21 cellular contexts compared by ENCODE assay signal in the genomic region with DNA sequence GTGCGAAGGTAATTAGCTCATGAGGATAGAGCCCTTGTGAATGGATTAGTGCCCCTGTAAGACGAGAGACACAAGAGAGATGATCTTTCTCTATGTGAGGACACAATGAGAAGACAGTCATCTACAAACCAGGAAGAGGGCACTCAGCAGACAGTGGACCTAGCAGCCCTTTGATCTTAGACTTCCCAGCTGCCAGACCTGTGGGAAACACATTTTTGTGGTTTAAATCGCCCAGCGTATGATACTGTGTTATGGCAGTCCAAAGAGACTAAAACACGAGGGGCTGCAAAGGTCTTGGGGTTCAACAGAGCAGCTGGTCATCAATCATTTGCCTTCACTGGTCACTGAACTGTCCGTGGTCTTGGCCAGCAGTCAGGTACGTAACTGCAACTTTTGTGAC. TPM values are rescaled to one million over a fixed set of nuclear protein-coding genes. Genes with fewer than 3 reads are reported as not detected.
DNase-seq lines count a peak whose midpoint lies in the region; ATAC-seq, FAIRE-seq and TF ChIP-seq lines count a peak whose summit lies in the region.
"Had no signal": no experiment of that assay in that cellular context is flagged by ENCODE, and none has a peak within 500 bp of the region (broad histone marks: within the 10 kb centered on the region; RNA-seq: fewer than 3 reads in every experiment).

No MANE protein-coding gene starts in this region.

- no peak overlapping the region for H4K91ac ChIP-seq in neuronal stem cell (ENCODE audit: low read depth, low read length, poor library complexity)

- CTCF ChIA-PET in K562 (lab: Yijun Ruan, JAX; ENCODE audit: low intra/inter-chr PET ratio), result no interaction called here

- H3K4me1 ChIP-seq in SJCRH30 (peaks cover 4% of the 10 kb centered on the region; the same call in 1 of the 2 replicates), K562 (replicated peaks in 1 of 2; ENCODE audit: control insufficient read depth in 2 of 2, insufficient read depth in 2 of 2, low read length in 2 of 2) (no peaks in the 10 kb centered on the region; a peak in 1 of 5 replicates), neuronal stem cell (ENCODE audit: control insufficient read depth in 2 of 2, insufficient read depth in 1 of 2, low read depth in 1 of 2, low read length in 2 of 2) (no peaks in the 10 kb centered on the region)
- H3K4me1 ChIP-seq: A549 had no signal

- intact Hi-C loops in K562 (cut with micrococcal nuclease), result no loop called here

- H2AFZ ChIP-seq in K562 (ENCODE audit: low read depth, low read length) (no peak overlapping the region), neuronal stem cell (ENCODE audit: low read length) (no peak overlapping the region)
- H2AFZ ChIP-seq: GM23338 had no signal

- H2BK5ac ChIP-seq in neuronal stem cell (ENCODE audit: low read length), result no peak overlapping the region

- H4K20me1 ChIP-seq in K562 (replicated peaks; ENCODE audit: control insufficient read depth, insufficient read depth, low read length), result no peaks in the 10 kb centered on the region

- no peak overlapping the region for H3K4ac ChIP-seq in neuronal stem cell (ENCODE audit: low read length)

- DNase-seq in NCI-H82 (lab: John Stamatoyannopoulos, UW) (peak; percentile 19), NCI-H82 treated with DMSO at 0.1 percent for 48 hours (lab: John Stamatoyannopoulos, UW; ENCODE audit: unreplicated experiment) (no peak), SJCRH30 (peak; percentile 35 to 57), K562 (ENCODE audit: extremely low read depth in 1 of 4, low spot score in 3 of 4) (no peak), neuronal stem cell (ENCODE audit: low spot score) (no peak), hypothalamus (lab: John Stamatoyannopoulos, UW) (no peak), GM13977 (ENCODE audit: low spot score) (no peak)
- DNase-seq: 8988T; C1 segment of cervical spinal cord; Calu3; CD4-positive, alpha-beta memory T cell; COR-L47; DMS79; EL; GDM1; H9 had no signal

- FAIRE-seq in K562 (lab: Jason Lieb, UNC), result no peak
- FAIRE-seq: A549, GM12878, GM18507 had no signal

- no peak overlapping the region for H3K14ac ChIP-seq in neuronal stem cell (ENCODE audit: low read length)

- no peak overlapping the region; the same call in 1 of the 2 replicates for H3K4me3 ChIP-seq in SJCRH30
- no peak overlapping the region for H3K4me3 ChIP-seq in K562
- H3K4me3 ChIP-seq in neuronal stem cell (ENCODE audit: low read length in 2 of 2), result peak overlapping the region in 1 of 2 donors; percentile 11
- H3K4me3 ChIP-seq: A549, GM12878, GM23338 had no signal

- H3K79me1 ChIP-seq in neuronal stem cell (ENCODE audit: low read depth, low read length), result no peaks in the 10 kb centered on the region

- no peak overlapping the region for H3K9ac ChIP-seq in K562 (ENCODE audit: insufficient read depth in 1 of 2, low read depth in 2 of 2, low read length in 2 of 2)
- no peak overlapping the region for H3K9ac ChIP-seq in neuronal stem cell (ENCODE audit: low read depth, low read length, poor library complexity)

- no TSS peak for BruUV-seq in K562 (replicated peaks; lab: Mats Ljungman, UMichigan)

- H3K9me3 ChIP-seq in SJCRH30 (replicated peaks) (0 out of 2 replicates have a peak, but pooled peaks cover 5% of the 10 kb centered on the region), K562 (replicated peaks; ENCODE audit: control insufficient read depth, insufficient read depth, low read depth, low read length) (peaks cover 4% of the 10 kb centered on the region; the same call in 1 of the 2 replicates), neuronal stem cell (replicated peaks in 1 of 2; ENCODE audit: control insufficient read depth in 2 of 2, insufficient read depth in 1 of 2, low read depth in 1 of 2, low read length in 2 of 2) (peaks cover 2 to 3% of the 10 kb centered on the region in 2 donors)
- H3K9me3 ChIP-seq: A549 had no signal

- no peak overlapping the region for H2BK12ac ChIP-seq in neuronal stem cell (ENCODE audit: low read length)

- H2BK15ac ChIP-seq in neuronal stem cell (ENCODE audit: low read length), result no peak overlapping the region

- H3K27ac ChIP-seq in SJCRH30, result no peak overlapping the region
- H3K27ac ChIP-seq in K562 (ENCODE audit: extremely low read depth, low read depth, low read length), result no peak overlapping the region
- H3K27ac ChIP-seq in neuronal stem cell (replicated peaks; ENCODE audit: low read length), result no peak overlapping the region
- H3K27ac ChIP-seq: A549 had no signal

- in situ Hi-C loops in K562 (cut with MboI), result no loop called here
- in situ Hi-C loops in GM13977 (cut with MboI; ENCODE audit: low pct_unique_long_range_greater_than_20kb, low sequenced_read_pairs, unreplicated experiment), result no loop called here

- TF ChIP-seq EP300 in K562 (IDR thresholded peaks at IDR 0.05; ENCODE audit: low read length), result no peak

- H3K36me3 ChIP-seq in SJCRH30 (no peaks in the 10 kb centered on the region), K562 (ENCODE audit: control insufficient read depth, insufficient read depth, low read length) (no peaks in the 10 kb centered on the region), neuronal stem cell (replicated peaks in 1 of 2; ENCODE audit: control insufficient read depth in 2 of 2, insufficient read depth in 2 of 2, low read length in 2 of 2) (no peaks in the 10 kb centered on the region)

- 7% methylated on average over 7 of the region's 7 CpGs for WGBS in K562 (ENCODE audit: insufficient coverage, low coverage, missing lambda C conversion rate)
- no CpG with 5 or more reads among the region's 7 CpGs for WGBS in neuronal stem cell (ENCODE audit: extremely low coverage in 2 of 2, insufficient read length in 2 of 2, insufficient replicate concordance in 1 of 2), 2 donors

- POLR2A ChIA-PET in K562 (lab: Yijun Ruan, JAX), result interaction anchor here (0.7 kb wide), 1 partner anchor 9 kb away, joined by 3 read pairs; no protein-coding TSS in a partner anchor

- no peak overlapping the region for H2AK5ac ChIP-seq in neuronal stem cell (ENCODE audit: low read depth, low read length)

- no peak overlapping the region for H3K4me2 ChIP-seq in K562 (ENCODE audit: insufficient read depth, low read length)
- H3K4me2 ChIP-seq in neuronal stem cell (ENCODE audit: insufficient read depth, low read length, poor library complexity, severe bottlenecking), result no peak overlapping the region
- H3K4me2 ChIP-seq: A549, GM23338 had no signal

- H3K18ac ChIP-seq in neuronal stem cell (ENCODE audit: low read length), result no peak overlapping the region

- TF ChIP-seq CTCF in K562 (IDR thresholded peaks at IDR 0.05 in 2 of 3, conservative IDR thresholded peaks at IDR 0.05 in 1 of 3; ENCODE audit: insufficient read depth in 2 of 3, low read depth in 1 of 3, low read length in 3 of 3), result no peak
- TF ChIP-seq CTCF in GM13977 (IDR thresholded peaks at IDR 0.05; ENCODE audit: extremely low read depth, insufficient read depth, missing control alignments), result no peak

- no peak for TF ChIP-seq POLR2A in K562 (conservative IDR thresholded peaks at IDR 0.05)

- no peak overlapping the region for H4K8ac ChIP-seq in neuronal stem cell (ENCODE audit: low read depth, low read length)

- H2BK120ac ChIP-seq in neuronal stem cell (ENCODE audit: low read depth, low read length), result no peak overlapping the region

- ATAC-seq in K562, result peak; percentile 29; the same call in 2 of the 3 replicates
- ATAC-seq: A549, GM12878, GM23338, HCT116 had no signal

- H3K27me3 ChIP-seq in SJCRH30 (no peaks in the 10 kb centered on the region), K562 (ENCODE audit: control insufficient read depth in 2 of 2, insufficient read depth in 2 of 2, low read length in 2 of 2) (peaks cover 2 to 12% of the 10 kb centered on the region in 2 experiments; a peak in 2 of 5 replicates), neuronal stem cell (ENCODE audit: control insufficient read depth in 3 of 3, insufficient read depth in 3 of 3, low read depth in 1 of 3, low read length in 3 of 3) (peaks cover 0 to 3% (median 0%) of the 10 kb centered on the region in 3 experiments)

- H3K79me2 ChIP-seq in K562 (ENCODE audit: control insufficient read depth, insufficient read depth, low read length), result no peaks in the 10 kb centered on the region

- no peak for TF ChIP-seq RAD21 in K562 (CRISPR knock-in tag; conservative IDR thresholded peaks at IDR 0.05 in 1 of 2, IDR thresholded peaks at IDR 0.05 in 1 of 2)

- H3K23ac ChIP-seq in neuronal stem cell (ENCODE audit: low read depth, low read length, poor library complexity), result peak overlapping the region; percentile 75

- no peaks in the 10 kb centered on the region for H3K9me1 ChIP-seq in K562 (ENCODE audit: control insufficient read depth, insufficient read depth, low read length)

RNA-seq across cellular contexts. Expression of gene SYNPO2, which starts 9.2 kb away (rescaled TPM):
- total RNA-seq in SJCRH30 (2014; rRNA removed; shearing (Covaris generic)), result 8.5 and 9.2 TPM in 2 replicates
- not detected in 2 replicates for total RNA-seq in K562 (2011; cell fraction: chromatin; rRNA removed; ENCODE audit: low replicate concordance)
- total RNA-seq in K562 (2011; cell fraction: nucleolus; rRNA removed), result not detected in 2 replicates
- not detected in 2 replicates for total RNA-seq in K562 (2011; cell fraction: nucleoplasm; rRNA removed)
- total RNA-seq in K562 (2014; rRNA removed), result not detected in 2 replicates
- total RNA-seq in K562 (2014; rRNA removed; fragmentation: Illumina TruSeq; extraction: Trizol), result not detected in 2 replicates
- 0.04 TPM in 1 of 2 replicates, not detected in the other for total RNA-seq in K562 (2015; rRNA removed; fragmentation: Illumina TruSeq; extraction: Trizol)
- 0.13 and 0.18 TPM in 2 replicates for total RNA-seq in K562 (2021)
- not detected in 2 replicates for polyA plus RNA-seq in K562 (2011; rRNA removed)
- not detected in 2 replicates for polyA plus RNA-seq in K562 (2011; cell fraction: cytosol; rRNA removed)
- not detected in 2 replicates for polyA plus RNA-seq in K562 (2011; cell fraction: nucleus; rRNA removed)
- 0.03 TPM in 2 replicates for polyA plus RNA-seq in K562 (2012)
- polyA plus RNA-seq in K562 (2014; fragmentation: Illumina TruSeq; extraction: Trizol), result 0.03 TPM in 1 of 2 replicates, not detected in the other
- polyA plus RNA-seq in K562 (2014; fragmentation: Nextera tagmentation; extraction: Ambion mirVana), result not detected
- polyA plus RNA-seq in K562 (2014; rRNA removed), result not detected in 2 replicates
- not detected in 2 replicates for polyA minus RNA-seq in K562 (2011; rRNA and poly(A)+ RNA removed)
- polyA minus RNA-seq in K562 (2011; cell fraction: cytosol; rRNA and poly(A)+ RNA removed), result not detected in 2 replicates
- not detected in 2 replicates for polyA minus RNA-seq in K562 (2011; cell fraction: nucleus; rRNA and poly(A)+ RNA removed)
- polyA plus RNA-seq in neuronal stem cell (2013, experiment 1 of 2), result 0.04 TPM
- 0.03 TPM for polyA plus RNA-seq in neuronal stem cell (2013, experiment 2 of 2)

RNA-seq across cellular contexts. Expression of gene SEC24D, which starts 43.5 kb away (rescaled TPM):
- total RNA-seq in SJCRH30 (2014; rRNA removed; shearing (Covaris generic)), result 23.6 and 25.9 TPM in 2 replicates
- 81.0 and 127 TPM in 2 replicates for total RNA-seq in K562 (2011; cell fraction: chromatin; rRNA removed; ENCODE audit: low replicate concordance)
- 24.8 and 40.4 TPM in 2 replicates for total RNA-seq in K562 (2011; cell fraction: nucleolus; rRNA removed)
- 67.7 and 90.5 TPM in 2 replicates for total RNA-seq in K562 (2011; cell fraction: nucleoplasm; rRNA removed)
- 8.1 and 10.4 TPM in 2 replicates for total RNA-seq in K562 (2014; rRNA removed)
- total RNA-seq in K562 (2014; rRNA removed; fragmentation: Illumina TruSeq; extraction: Trizol), result 15.0 and 16.5 TPM in 2 replicates
- 11.3 and 12.1 TPM in 2 replicates for total RNA-seq in K562 (2015; rRNA removed; fragmentation: Illumina TruSeq; extraction: Trizol)
- total RNA-seq in K562 (2021), result 20.0 and 20.1 TPM in 2 replicates
- polyA plus RNA-seq in K562 (2011; rRNA removed), result 22.5 and 37.3 TPM in 2 replicates
- 12.3 and 36.0 TPM in 2 replicates for polyA plus RNA-seq in K562 (2011; cell fraction: cytosol; rRNA removed)
- 44.1 and 66.0 TPM in 2 replicates for polyA plus RNA-seq in K562 (2011; cell fraction: nucleus; rRNA removed)
- 13.2 and 34.7 TPM in 2 replicates for polyA plus RNA-seq in K562 (2012)
- 16.8 and 19.6 TPM in 2 replicates for polyA plus RNA-seq in K562 (2014; fragmentation: Illumina TruSeq; extraction: Trizol)
- polyA plus RNA-seq in K562 (2014; fragmentation: Nextera tagmentation; extraction: Ambion mirVana), result 1 to 10 TPM; 7.1 to 8.1 TPM
- polyA plus RNA-seq in K562 (2014; rRNA removed), result 9.0 and 10.5 TPM in 2 replicates
- 34.8 and 79.8 TPM in 2 replicates for polyA minus RNA-seq in K562 (2011; rRNA and poly(A)+ RNA removed)
- 17.4 and 37.8 TPM in 2 replicates for polyA minus RNA-seq in K562 (2011; cell fraction: cytosol; rRNA and poly(A)+ RNA removed)
- 39.9 and 102 TPM in 2 replicates for polyA minus RNA-seq in K562 (2011; cell fraction: nucleus; rRNA and poly(A)+ RNA removed)
- polyA plus RNA-seq in neuronal stem cell (2013, experiment 1 of 2), result 17.8 TPM
- polyA plus RNA-seq in neuronal stem cell (2013, experiment 2 of 2), result 16.4 TPM

Comparison
In these comparisons a context has a peak if more than half of its experiments do, and no peak if none do; other contexts are left out.
1. DNase-seq: peak in NCI-H82 (single experiment) and SJCRH30 (2 of 2); none in NCI-H82 treated with DMSO at 0.1 percent for 48 hours (single experiment), K562 (0 of 4), neuronal stem cell (single experiment), hypothalamus (0 of 51) and GM13977 (single experiment).